ENCODE assay signal across 30 cellular contexts in the genomic region with DNA sequence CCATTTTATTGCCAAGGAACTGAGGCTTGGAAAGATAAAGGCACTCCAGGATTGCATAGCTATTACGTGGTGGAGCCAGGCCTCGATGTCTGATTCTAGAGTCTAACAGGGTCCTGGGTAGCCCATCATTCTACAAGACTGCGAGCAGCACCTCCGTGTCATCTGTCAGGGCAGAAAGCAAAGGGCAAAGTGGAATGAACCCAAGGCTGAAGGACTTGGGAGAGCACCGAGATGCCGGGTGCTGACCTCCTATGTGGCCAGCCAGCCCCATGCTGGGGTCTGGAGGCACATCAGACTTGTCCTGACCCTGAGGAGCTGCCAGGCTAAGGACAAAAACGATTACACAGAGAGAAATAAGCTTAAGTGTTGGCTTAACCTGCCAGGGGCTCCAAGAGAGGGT.
"Had no signal": no experiment of that assay in that cellular context is flagged by ENCODE, and none has a peak within 500 bp of the region (broad histone marks: within the 10 kb centered on the region; RNA-seq: fewer than 3 reads in every experiment).

No MANE protein-coding gene starts in this region.

- DNase-seq: activated CD4-positive, alpha-beta memory T cell treated with anti-CD3 and anti-CD28 coated beads for 36 hours; activated CD4-positive, alpha-beta T cell treated with anti-CD3 and anti-CD28 coated beads for 48 hours; activated CD4-positive, CD25-positive, alpha-beta regulatory T cell treated with anti-CD3 and anti-CD28 coated beads, Interleukin-2, amount 50 U/mL, for 72 hours; activated CD8-positive, alpha-beta memory T cell treated with anti-CD3 and anti-CD28 coated beads for 24 hours; activated naive CD4-positive, alpha-beta T cell treated with Interleukin-2 at 50 U/mL for 16 hours; activated naive CD8-positive, alpha-beta T cell treated with anti-CD3 and anti-CD28 coated beads, Interleukin-2, amount 10 ng/mL, durations not matched to agents 7 days and 5 days; activated T-cell treated with anti-CD3 and anti-CD28 coated beads, Interleukin-2, amount 50 U/mL, for 72 hours; adrenal gland; anterior cingulate cortex; MG63; MV-4-11; NCI-H1092 treated with DMSO at 0.1 percent for 48 hours; NCI-H1417 treated with DMSO at 0.1 percent for 48 hours; NCI-H1694; NCI-H2029; NCI-H2107; NCI-H2171 treated with DMSO at 0.1 percent for 48 hours; NCI-H226; NCI-H510A; NCI-H69; NK-92 treated with Interleukin-12 subunit alpha and Interleukin-12 subunit beta, amount 100 ng/mL, for 24 hours; OCI-M1; Right ventricle myocardium superior; RPMI8226; SW 1271 had no signal

- H3K9ac ChIP-seq: KMS-11 had no signal

- H3K27me3 Mint-ChIP-seq: activated CD4-positive, alpha-beta memory T cell treated with anti-CD3 and anti-CD28 coated beads for 36 hours; activated naive CD8-positive, alpha-beta T cell treated with anti-CD3 and anti-CD28 coated beads, Interleukin-2, amount 10 ng/mL, durations not matched to agents 7 days and 5 days had no signal

- ATAC-seq: activated T-cell treated with anti-CD3 and anti-CD28 coated beads, Interleukin-2, amount 50 U/mL, for 72 hours; Panc1; SK-N-SH treated with all-trans-retinoic acid at 6 μM for 48 hours; WTC11 had no signal

- H3K4me3 Mint-ChIP-seq: activated CD4-positive, alpha-beta memory T cell treated with anti-CD3 and anti-CD28 coated beads for 36 hours; activated naive CD8-positive, alpha-beta T cell treated with anti-CD3 and anti-CD28 coated beads, Interleukin-2, amount 10 ng/mL, durations not matched to agents 7 days and 5 days; activated T-cell treated with anti-CD3 and anti-CD28 coated beads, Interleukin-2, amount 50 U/mL, for 72 hours; WTC11 had no signal

- H3K36me3 ChIP-seq: adrenal gland, MG63 had no signal

- H3K9me3 Mint-ChIP-seq: activated CD4-positive, alpha-beta memory T cell treated with anti-CD3 and anti-CD28 coated beads for 36 hours; activated naive CD8-positive, alpha-beta T cell treated with anti-CD3 and anti-CD28 coated beads, Interleukin-2, amount 10 ng/mL, durations not matched to agents 7 days and 5 days; activated T-cell treated with anti-CD3 and anti-CD28 coated beads, Interleukin-2, amount 50 U/mL, for 72 hours; WTC11 had no signal

- H3K4me3 ChIP-seq: adrenal gland, MG63, SJSA1 had no signal

- H3K27ac ChIP-seq: KMS-11, SJSA1 had no signal

- H3K4me1 ChIP-seq: SJSA1 had no signal

- H3K9me3 ChIP-seq: adrenal gland, MG63, SJSA1 had no signal

- H3K27ac Mint-ChIP-seq: activated CD4-positive, alpha-beta memory T cell treated with anti-CD3 and anti-CD28 coated beads for 36 hours; activated naive CD8-positive, alpha-beta T cell treated with anti-CD3 and anti-CD28 coated beads, Interleukin-2, amount 10 ng/mL, durations not matched to agents 7 days and 5 days; activated T-cell treated with anti-CD3 and anti-CD28 coated beads, Interleukin-2, amount 50 U/mL, for 72 hours; WTC11 had no signal

- H3K36me3 Mint-ChIP-seq: activated CD4-positive, alpha-beta memory T cell treated with anti-CD3 and anti-CD28 coated beads for 36 hours; WTC11 had no signal

- H3K27me3 ChIP-seq: adrenal gland, MG63, SJSA1 had no signal

- H3K4me2 ChIP-seq: KMS-11 had no signal
